17 cellular contexts compared by ENCODE assay signal in the genomic region with DNA sequence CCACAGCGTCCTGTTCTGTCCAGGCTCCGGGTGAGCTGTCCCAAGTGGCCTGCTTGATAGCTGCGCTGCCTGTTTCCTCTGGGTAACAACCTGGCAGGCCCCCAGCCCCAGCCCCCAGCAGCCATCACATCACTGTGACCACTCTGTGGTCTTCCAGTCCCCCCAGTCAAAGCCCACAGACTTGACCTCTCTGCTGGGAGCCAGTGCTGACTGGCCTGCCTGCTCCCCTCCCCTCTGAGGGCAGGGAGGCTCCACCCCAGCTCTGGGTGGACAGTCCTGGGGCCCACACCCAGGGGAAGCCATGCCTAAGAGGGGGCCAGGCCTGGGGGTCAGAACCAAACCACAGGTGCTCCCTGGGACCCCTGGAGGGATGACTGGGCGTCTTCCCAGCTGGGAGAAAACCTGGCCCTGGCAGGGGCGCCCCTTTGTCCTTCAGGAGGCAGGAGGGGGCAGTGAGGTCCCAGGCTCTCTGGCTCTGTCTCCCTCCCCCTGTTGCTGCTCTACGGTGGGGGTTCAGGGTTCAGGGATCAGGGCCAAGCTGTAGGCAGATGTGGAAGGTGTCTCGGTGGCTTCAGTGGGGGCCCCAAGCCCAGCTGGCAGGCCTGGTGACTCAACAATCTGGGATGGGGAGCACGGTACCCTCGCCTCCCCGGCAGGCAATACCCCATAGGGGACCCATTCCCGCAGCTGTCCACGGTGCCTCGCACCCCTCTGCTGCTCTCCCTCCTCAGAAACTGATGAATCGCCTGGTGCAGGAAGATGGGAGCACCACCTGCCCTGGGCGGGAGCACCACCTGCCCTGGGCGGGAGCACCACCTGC. TPM values are rescaled to one million over a fixed set of nuclear protein-coding genes. Genes with fewer than 3 reads are reported as not detected.
A peak's percentile ranks its signal among the peaks of the same experiment; 100 is the strongest.
DNase-seq lines count a peak whose midpoint lies in the region; ATAC-seq and TF ChIP-seq lines count a peak whose summit lies in the region.
"Had no signal": no experiment of that assay in that cellular context is flagged by ENCODE, and none has a peak within 500 bp of the region (broad histone marks: within the 10 kb centered on the region; RNA-seq: fewer than 3 reads in every experiment).

No MANE protein-coding gene starts in this region.

- no peak overlapping the region for H3K27ac Mint-ChIP-seq in activated naive CD4-positive, alpha-beta T cell treated with anti-CD3 and anti-CD28 coated beads for 36 hours
- H3K27ac Mint-ChIP-seq in T-cell, result peak overlapping the region; percentile 16 to 31
- peak overlapping the region; percentile 91 for H3K27ac Mint-ChIP-seq in stimulated activated memory B cell treated with anti-CD40 and anti-IgM and Interleukin-4, amounts not matched to agents 10 μg/mL and 1 μg/mL and 100 μg/mL, for 72 hours
- H3K27ac Mint-ChIP-seq: nephron had no signal

- DNase-seq in activated naive CD4-positive, alpha-beta T cell treated with anti-CD3 and anti-CD28 coated beads for 36 hours, result no peak
- DNase-seq in activated naive CD4-positive, alpha-beta T cell (lab: John Stamatoyannopoulos, UW), result no peak
- DNase-seq in T-cell (no peak), left lung (peak; percentile 36 to 77), NCI-H2029 (lab: John Stamatoyannopoulos, UW) (no peak), GM13976 (ENCODE audit: low spot score) (no peak)
- DNase-seq: ACHN; activated T-cell treated with anti-CD3 and anti-CD28 coated beads, Interleukin-2, amount 50 U/mL, for 24 hours; esophagus squamous epithelium; hippocampal formation; KBM-7; NCI-H1417 treated with DMSO at 0.1 percent for 48 hours; stimulated activated naive CD4-positive, alpha-beta T cell had no signal

- no peaks in the 10 kb centered on the region for H3K9me3 Mint-ChIP-seq in activated naive CD4-positive, alpha-beta T cell treated with anti-CD3 and anti-CD28 coated beads for 36 hours
- H3K9me3 Mint-ChIP-seq in T-cell, result no peaks in the 10 kb centered on the region
- no peaks in the 10 kb centered on the region for H3K9me3 Mint-ChIP-seq in stimulated activated memory B cell treated with anti-CD40 and anti-IgM and Interleukin-4, amounts not matched to agents 10 μg/mL and 1 μg/mL and 100 μg/mL, for 72 hours
- H3K9me3 Mint-ChIP-seq: activated T-cell treated with anti-CD3 and anti-CD28 coated beads, Interleukin-2, amount 50 U/mL, for 24 hours; nephron had no signal

- peak overlapping the region; percentile 15 for H3K4me3 Mint-ChIP-seq in activated naive CD4-positive, alpha-beta T cell treated with anti-CD3 and anti-CD28 coated beads for 36 hours
- peak overlapping the region in 2 of 3 donors; percentile 17 to 80 for H3K4me3 Mint-ChIP-seq in T-cell
- H3K4me3 Mint-ChIP-seq in stimulated activated memory B cell treated with anti-CD40 and anti-IgM and Interleukin-4, amounts not matched to agents 10 μg/mL and 1 μg/mL and 100 μg/mL, for 72 hours, result peak overlapping the region; percentile 23

- H3K9me3 ChIP-seq in left lung, result no peaks in the 10 kb centered on the region
- H3K9me3 ChIP-seq: ascending aorta had no signal

- peaks cover 12% of the 10 kb centered on the region for H3K4me1 Mint-ChIP-seq in activated naive CD4-positive, alpha-beta T cell treated with anti-CD3 and anti-CD28 coated beads for 36 hours (ENCODE audit: low read depth)
- peaks cover 9 to 11% (median 10%) of the 10 kb centered on the region in 3 donors for H3K4me1 Mint-ChIP-seq in T-cell
- H3K4me1 Mint-ChIP-seq in stimulated activated memory B cell treated with anti-CD40 and anti-IgM and Interleukin-4, amounts not matched to agents 10 μg/mL and 1 μg/mL and 100 μg/mL, for 72 hours, result peaks cover 17% of the 10 kb centered on the region

- POLR2A ChIA-PET in T-cell (lab: Charles Lee), result no interaction called here

- TF ChIP-seq CTCF in left lung (IDR thresholded peaks at IDR 0.05), result no peak
- TF ChIP-seq CTCF in GM13976 (IDR thresholded peaks at IDR 0.05; ENCODE audit: borderline replicate concordance, control extremely low read depth, extremely low read depth, insufficient read depth, missing control alignments), result no peak

- H3K4me3 ChIP-seq in left lung, result no peak overlapping the region

- peaks cover 3% of the 10 kb centered on the region for H3K27me3 Mint-ChIP-seq in activated naive CD4-positive, alpha-beta T cell treated with anti-CD3 and anti-CD28 coated beads for 36 hours (ENCODE audit: low read depth)
- H3K27me3 Mint-ChIP-seq in T-cell, result no peaks in the 10 kb centered on the region
- H3K27me3 Mint-ChIP-seq in stimulated activated memory B cell treated with anti-CD40 and anti-IgM and Interleukin-4, amounts not matched to agents 10 μg/mL and 1 μg/mL and 100 μg/mL, for 72 hours, result no peaks in the 10 kb centered on the region
- H3K27me3 Mint-ChIP-seq: activated T-cell treated with anti-CD3 and anti-CD28 coated beads, Interleukin-2, amount 50 U/mL, for 24 hours had no signal

- intact Hi-C loops in activated naive CD4-positive, alpha-beta T cell treated with anti-CD3 and anti-CD28 coated beads for 36 hours (cut with micrococcal nuclease), result no loop called here
- intact Hi-C loops in left lung (cut with DNase I), result no loop called here

- H3K36me3 Mint-ChIP-seq in activated naive CD4-positive, alpha-beta T cell treated with anti-CD3 and anti-CD28 coated beads for 36 hours (ENCODE audit: low read depth), result no peaks in the 10 kb centered on the region
- H3K36me3 Mint-ChIP-seq in T-cell, result no peaks in the 10 kb centered on the region
- no peaks in the 10 kb centered on the region for H3K36me3 Mint-ChIP-seq in stimulated activated memory B cell treated with anti-CD40 and anti-IgM and Interleukin-4, amounts not matched to agents 10 μg/mL and 1 μg/mL and 100 μg/mL, for 72 hours

- peaks cover 0 to 6% of the 10 kb centered on the region in 2 donors for H3K27me3 ChIP-seq in left lung
- H3K27me3 ChIP-seq: ascending aorta had no signal

- no peak for ATAC-seq in T-cell (replicated peaks in 1 of 4)
- no peak for ATAC-seq in left lung
- no peak for ATAC-seq in stimulated activated memory B cell treated with anti-CD40 and anti-IgM and Interleukin-4, amounts not matched to agents 10 μg/mL and 1 μg/mL and 100 μg/mL, for 72 hours
- no peak for ATAC-seq in HG02938 (IDR thresholded peaks at IDR 0.05; ENCODE audit: unreplicated experiment)

- CTCF ChIA-PET in activated naive CD4-positive, alpha-beta T cell treated with anti-CD3 and anti-CD28 coated beads for 36 hours (lab: Charles Lee), result interaction anchor here (1.6 kb wide), 1 partner anchor 9 kb away, joined by 5 read pairs; no protein-coding TSS in a partner anchor
- CTCF ChIA-PET in T-cell (lab: Charles Lee), result no interaction called here

- peak overlapping the region in 1 of 2 donors; percentile 100 for H3K27ac ChIP-seq in left lung

- in situ Hi-C loops in GM13976 (cut with MboI; ENCODE audit: low sequenced_read_pairs, unreplicated experiment), result no loop called here

- peaks cover 17 to 73% of the 10 kb centered on the region in 2 donors for H3K4me1 ChIP-seq in left lung

- no peaks in the 10 kb centered on the region for H3K36me3 ChIP-seq in left lung
- H3K36me3 ChIP-seq: ascending aorta, esophagus squamous epithelium had no signal

RNA-seq across cellular contexts. Expression of gene SLC16A3, which starts 1.8 kb away (rescaled TPM):
- total RNA-seq in activated naive CD4-positive, alpha-beta T cell treated with anti-CD3 and anti-CD28 coated beads for 36 hours, result 10 to 100 TPM; 15.2 to 18.3 TPM
- 10 to 100 TPM; 31.9 to 47.3 (median 40.9) TPM for total RNA-seq in T-cell
- 100 to 1,000 TPM in 1 of 2 donors, 10 to 100 TPM in 1; 71.2 to 149 TPM for total RNA-seq in left lung

RNA-seq across cellular contexts. Expression of gene CCDC57, which starts 14.4 kb away (rescaled TPM):
- 10 to 100 TPM; 40.7 to 43.9 TPM for total RNA-seq in activated naive CD4-positive, alpha-beta T cell treated with anti-CD3 and anti-CD28 coated beads for 36 hours
- total RNA-seq in T-cell (100 to 1,000 TPM in 3 of 5 donors, 10 to 100 TPM in 2; 86.4 to 127 (median 103) TPM), left lung (10 to 100 TPM; 41.7 to 54.5 TPM)

RNA-seq across cellular contexts. Expression of gene CSNK1D, which starts 46.5 kb away (rescaled TPM):
- 100 to 1,000 TPM in 1 of 2 experiments, 10 to 100 TPM in 1; 99.8 to 100 TPM for total RNA-seq in activated naive CD4-positive, alpha-beta T cell treated with anti-CD3 and anti-CD28 coated beads for 36 hours
- 100 to 1,000 TPM; 177 to 273 (median 194) TPM for total RNA-seq in T-cell
- 100 to 1,000 TPM; 122 to 160 TPM for total RNA-seq in left lung

Comparison
In these comparisons a context has a peak if more than half of its experiments do, and no peak if none do; other contexts are left out.
1. DNase-seq: peak in left lung (2 of 2); none in activated naive CD4-positive, alpha-beta T cell treated with anti-CD3 and anti-CD28 coated beads for 36 hours (single experiment), activated naive CD4-positive, alpha-beta T cell (0 of 4), T-cell (0 of 34), NCI-H2029 (single experiment) and GM13976 (single experiment).
2. Peak in every context shown above with its lines, with median percentiles within 50 percentile points of each other: H3K4me3 Mint-ChIP-seq.